Comparison of ENCODE assay signal across 1 cellular context in genomic region chr7:4066626-4067475, GRCh38.
TF ChIP-seq lines count a peak whose summit lies in the region.

No MANE protein-coding gene starts in this region.

TF ChIP-seq in H1, 55 proteins besides CTCF, POLR2A, EP300 and RAD21 (continued from another document):
- TF ChIP-seq CTBP2 (IDR thresholded peaks at IDR 0.05; ENCODE audit: borderline replicate concordance, insufficient read depth, insufficient read length, low read length) = no peak
- TF ChIP-seq CEBPB (IDR thresholded peaks at IDR 0.05; ENCODE audit: low read depth, low read length) = no peak
- no peak for TF ChIP-seq TBP (IDR thresholded peaks at IDR 0.05; ENCODE audit: low read depth, low read length)
- TF ChIP-seq MAX (IDR thresholded peaks at IDR 0.05) = no peak
- TF ChIP-seq RBBP5 (IDR thresholded peaks at IDR 0.05; ENCODE audit: borderline replicate concordance, low read depth, low read length) = no peak
- TF ChIP-seq GABPA (IDR thresholded peaks at IDR 0.05; ENCODE audit: borderline replicate concordance, insufficient read depth, low read length) = no peak
- no peak for TF ChIP-seq E2F6 (IDR thresholded peaks at IDR 0.05)
- TF ChIP-seq JUN (IDR thresholded peaks at IDR 0.05; ENCODE audit: low read depth, low read length) = no peak
- TF ChIP-seq SP1 (IDR thresholded peaks at IDR 0.05; ENCODE audit: low read depth, low read length) = no peak
- no peak for TF ChIP-seq SP2 (IDR thresholded peaks at IDR 0.05; ENCODE audit: low read length)
- TF ChIP-seq ATF3 (IDR thresholded peaks at IDR 0.05; ENCODE audit: insufficient read depth, low read depth, low read length) = no peak
- no peak for TF ChIP-seq SRF (IDR thresholded peaks at IDR 0.05; ENCODE audit: low read depth, low read length)
- no peak for TF ChIP-seq MAFK (IDR thresholded peaks at IDR 0.05; ENCODE audit: low read depth, low read length)
- TF ChIP-seq YY1 (IDR thresholded peaks at IDR 0.05; ENCODE audit: low read depth, low read length) = no peak
- no peak for TF ChIP-seq BRCA1 (IDR thresholded peaks at IDR 0.05; ENCODE audit: low read depth, low read length)
- no peak for TF ChIP-seq SIN3A (conservative IDR thresholded peaks at IDR 0.05 in 1 of 2, IDR thresholded peaks at IDR 0.05 in 1 of 2; ENCODE audit: low read depth in 1 of 2, low read length in 2 of 2)
- TF ChIP-seq JUND (IDR thresholded peaks at IDR 0.05; ENCODE audit: low read length) = no peak
